14 cellular contexts compared by ENCODE assay signal in the genomic region with DNA sequence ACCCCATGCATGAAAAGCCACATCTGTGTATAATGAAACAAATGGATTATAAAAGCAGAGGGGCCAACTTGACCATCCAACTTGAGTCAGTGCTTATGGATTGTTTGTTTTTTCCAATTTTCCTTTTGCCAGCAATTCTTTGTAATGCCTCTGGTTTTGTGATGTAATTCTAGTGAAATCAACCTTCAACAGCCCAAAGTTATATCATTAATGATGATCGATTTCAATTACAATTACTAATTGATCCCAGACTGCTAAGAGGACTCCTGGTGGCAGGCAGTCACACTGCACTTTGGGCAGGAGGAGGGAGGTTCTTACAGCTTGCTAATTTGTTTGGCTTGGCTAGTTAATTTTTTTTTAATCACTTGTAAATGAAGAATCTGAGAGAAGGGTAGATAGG.
DNase-seq lines count a peak whose midpoint lies in the region; ATAC-seq and TF ChIP-seq lines count a peak whose summit lies in the region.
"Had no signal": no experiment of that assay in that cellular context is flagged by ENCODE, and none has a peak within 500 bp of the region (broad histone marks: within the 10 kb centered on the region; RNA-seq: fewer than 3 reads in every experiment).

No MANE protein-coding gene starts in this region.

- H3K9me3 ChIP-seq in H9 (ENCODE audit: control insufficient read depth, low read depth, low read length) (no peaks in the 10 kb centered on the region), WERI-Rb-1 (ENCODE audit: severe bottlenecking) (peaks cover 5% of the 10 kb centered on the region), T-helper 17 cell (ENCODE audit: control insufficient read depth, low read length, poor library complexity, severe bottlenecking) (no peaks in the 10 kb centered on the region)
- H3K9me3 ChIP-seq: SJSA1 had no signal

- no peak overlapping the region for H3K9ac ChIP-seq in H9 (ENCODE audit: extremely low read depth, insufficient read length, low read length)

- H3K4me1 Mint-ChIP-seq in H9 (peaks cover 22 to 25% of the 10 kb centered on the region in 2 experiments), T-helper 17 cell (no peaks in the 10 kb centered on the region)
- H3K4me1 Mint-ChIP-seq: activated T-helper 17 cell treated with anti-CD3 and anti-CD28 coated beads, Interleukin-2, amount 50 U/mL, for 72 hours; stimulated activated naive B cell treated with anti-CD40 and anti-IgM and Interleukin-4, amounts not matched to agents 10 μg/mL and 1 μg/mL and 100 μg/mL, for 72 hours had no signal

- no peak overlapping the region for H3T11ph ChIP-seq in H9 (ENCODE audit: low read length)

- H3K4me1 ChIP-seq in H9 (ENCODE audit: insufficient read depth, low read length) (peaks cover 5% of the 10 kb centered on the region; the same call in 1 of the 2 replicates), foreskin keratinocyte (peaks cover 3% of the 10 kb centered on the region)
- H3K4me1 ChIP-seq: SJSA1 had no signal

- no peak overlapping the region for H2BK5ac ChIP-seq in H9 (ENCODE audit: insufficient read length, low read length)

- peaks cover 0 to 1% of the 10 kb centered on the region in 2 experiments; a peak in 1 of 5 replicates for H3K9me3 Mint-ChIP-seq in H9
- peaks cover 23% of the 10 kb centered on the region in 2 donors for H3K9me3 Mint-ChIP-seq in activated naive CD4-positive, alpha-beta T cell treated with anti-CD3 and anti-CD28 coated beads, Interleukin-2, amount 50 U/mL, for 72 hours

- TF ChIP-seq CTCF in AG10803 (conservative IDR thresholded peaks at IDR 0.05; ENCODE audit: low read length) = peak; percentile 60
- TF ChIP-seq CTCF in H9 (conservative IDR thresholded peaks at IDR 0.05) = peak; percentile 74
- peak; percentile 54 for TF ChIP-seq CTCF in WERI-Rb-1 (IDR thresholded peaks at IDR 0.05; ENCODE audit: low read depth, low read length)
- TF ChIP-seq CTCF in foreskin keratinocyte (conservative IDR thresholded peaks at IDR 0.05) = peak; percentile 38

- no peak overlapping the region for H3K4me3 Mint-ChIP-seq in H9
- no peak overlapping the region for H3K4me3 Mint-ChIP-seq in T-helper 17 cell
- H3K4me3 Mint-ChIP-seq: activated T-helper 17 cell treated with anti-CD3 and anti-CD28 coated beads, Interleukin-2, amount 50 U/mL, for 72 hours; stimulated activated naive B cell treated with anti-CD40 and anti-IgM and Interleukin-4, amounts not matched to agents 10 μg/mL and 1 μg/mL and 100 μg/mL, for 72 hours had no signal

- no peak overlapping the region for H4K5ac ChIP-seq in H9 (ENCODE audit: insufficient read length, low read depth, low read length)

- H3K27ac Mint-ChIP-seq in H9 = no peak overlapping the region
- H3K27ac Mint-ChIP-seq in T-helper 17 cell = no peak overlapping the region
- no peak overlapping the region for H3K27ac Mint-ChIP-seq in activated naive CD4-positive, alpha-beta T cell treated with anti-CD3 and anti-CD28 coated beads, Interleukin-2, amount 50 U/mL, for 72 hours
- H3K27ac Mint-ChIP-seq: activated T-helper 17 cell treated with anti-CD3 and anti-CD28 coated beads, Interleukin-2, amount 50 U/mL, for 72 hours; stimulated activated naive B cell treated with anti-CD40 and anti-IgM and Interleukin-4, amounts not matched to agents 10 μg/mL and 1 μg/mL and 100 μg/mL, for 72 hours had no signal

- no peak overlapping the region for H2BK20ac ChIP-seq in H9 (ENCODE audit: low read depth, low read length, poor library complexity, severe bottlenecking)

- H3K27ac ChIP-seq in H9 (ENCODE audit: insufficient read length, low read depth, low read length) = no peak overlapping the region
- no peak overlapping the region for H3K27ac ChIP-seq in WERI-Rb-1
- no peak overlapping the region for H3K27ac ChIP-seq in foreskin keratinocyte
- H3K27ac ChIP-seq: SJSA1 had no signal

- no peaks in the 10 kb centered on the region for H4K20me1 ChIP-seq in H9 (ENCODE audit: control insufficient read depth, insufficient read depth, insufficient read length)

- H3K4ac ChIP-seq in H9 (ENCODE audit: low read depth, low read length) = no peak overlapping the region

- DNase-seq in AG10803 (ENCODE audit: low read depth) (peak; percentile 66), H9 (no peak), WERI-Rb-1 (no peak), foreskin keratinocyte (no peak), T-helper 17 cell (no peak), NCI-H2196 treated with DMSO at 0.1 percent for 48 hours (lab: John Stamatoyannopoulos, UW; ENCODE audit: unreplicated experiment) (no peak)
- no peak for DNase-seq in activated naive CD4-positive, alpha-beta T cell treated with anti-CD3 and anti-CD28 coated beads, Interleukin-2, amount 50 U/mL, for 72 hours (ENCODE audit: low spot score in 2 of 2)
- DNase-seq: NCI-H510A; nucleus accumbens; stimulated activated CD4-positive, alpha-beta T cell treated with anti-CD3 and anti-CD28 coated beads, Interleukin-1b, Interleukin-23, amount 100 ng/mL, for 48 hours; stimulated activated naive B cell treated with anti-CD40 and anti-IgM and Interleukin-4, amounts not matched to agents 10 μg/mL and 1 μg/mL and 100 μg/mL, for 72 hours had no signal

- ATAC-seq in foreskin keratinocyte (no peak), T-helper 17 cell (no peak), HG03025 (IDR thresholded peaks at IDR 0.05; ENCODE audit: low FRiP score, unreplicated experiment) (no peak)
- no peak for ATAC-seq in activated naive CD4-positive, alpha-beta T cell treated with anti-CD3 and anti-CD28 coated beads, Interleukin-2, amount 50 U/mL, for 72 hours
- ATAC-seq: activated T-helper 17 cell treated with anti-CD3 and anti-CD28 coated beads, Interleukin-2, amount 50 U/mL, for 72 hours; stimulated activated naive B cell treated with anti-CD40 and anti-IgM and Interleukin-4, amounts not matched to agents 10 μg/mL and 1 μg/mL and 100 μg/mL, for 72 hours had no signal

- no peak overlapping the region for H3K23ac ChIP-seq in H9 (ENCODE audit: insufficient read length, low read depth, low read length)

- H4K8ac ChIP-seq in H9 (replicated peaks; ENCODE audit: insufficient read length, low read depth, low read length) = no peak overlapping the region

- H3K36me3 Mint-ChIP-seq in H9 (ENCODE audit: insufficient read depth in 1 of 3, low read depth in 3 of 3) (peaks cover 0 to 3% (median 0%) of the 10 kb centered on the region in 3 experiments; a peak in 2 of 7 replicates), T-helper 17 cell (ENCODE audit: low read depth) (no peaks in the 10 kb centered on the region)
- peaks cover 5 to 18% of the 10 kb centered on the region in 2 donors for H3K36me3 Mint-ChIP-seq in activated naive CD4-positive, alpha-beta T cell treated with anti-CD3 and anti-CD28 coated beads, Interleukin-2, amount 50 U/mL, for 72 hours
- H3K36me3 Mint-ChIP-seq: stimulated activated naive B cell treated with anti-CD40 and anti-IgM and Interleukin-4, amounts not matched to agents 10 μg/mL and 1 μg/mL and 100 μg/mL, for 72 hours had no signal

- H3K4me3 ChIP-seq in AG10803 (ENCODE audit: low read length) (no peak overlapping the region), WERI-Rb-1 (ENCODE audit: low read depth, low read length) (no peak overlapping the region)
- H3K4me3 ChIP-seq: SJSA1 had no signal

- no peaks in the 10 kb centered on the region for H3K79me1 ChIP-seq in H9 (ENCODE audit: insufficient read depth, low read depth, low read length, poor library complexity, severe bottlenecking)

- H3K56ac ChIP-seq in H9 (ENCODE audit: insufficient read length, low read depth, low read length) = no peak overlapping the region

- H3K18ac ChIP-seq in H9 (ENCODE audit: insufficient read length, low read depth, low read length) = no peak overlapping the region

- no peak overlapping the region for H2AK5ac ChIP-seq in H9 (ENCODE audit: insufficient read length, low read length)

- H3K27me3 ChIP-seq in H9 (ENCODE audit: insufficient read depth, low read length) = no peaks in the 10 kb centered on the region
- H3K27me3 ChIP-seq in WERI-Rb-1 (ENCODE audit: insufficient read depth, low read depth, severe bottlenecking) = no peaks in the 10 kb centered on the region
- H3K27me3 ChIP-seq in foreskin keratinocyte = no peaks in the 10 kb centered on the region
- H3K27me3 ChIP-seq: SJSA1 had no signal

- H3K14ac ChIP-seq in H9 (ENCODE audit: insufficient read depth, low read length) = no peak overlapping the region

- no peaks in the 10 kb centered on the region for H3K36me3 ChIP-seq in WERI-Rb-1
- H3K36me3 ChIP-seq: SJSA1 had no signal

- no peak overlapping the region for H2BK120ac ChIP-seq in H9 (ENCODE audit: low read depth, low read length, poor library complexity, severe bottlenecking)

- H3K4me2 ChIP-seq in H9 (ENCODE audit: insufficient read depth, insufficient read length, low read length) = no peak overlapping the region

- H2BK15ac ChIP-seq in H9 (ENCODE audit: low read depth, low read length) = no peak overlapping the region

- no CpG with 5 or more reads among the region's 1 CpG for WGBS in H9 (ENCODE audit: extremely low coverage, insufficient read length, low lambda C conversion rate)

- H3K79me2 ChIP-seq in H9 (ENCODE audit: insufficient read depth, low read length) = no peaks in the 10 kb centered on the region

- H3K27me3 Mint-ChIP-seq in H9 (ENCODE audit: low read depth) (no peaks in the 10 kb centered on the region; the same call in 1 of the 2 replicates), T-helper 17 cell (no peaks in the 10 kb centered on the region)
- H3K27me3 Mint-ChIP-seq: activated T-helper 17 cell treated with anti-CD3 and anti-CD28 coated beads, Interleukin-2, amount 50 U/mL, for 72 hours; stimulated activated naive B cell treated with anti-CD40 and anti-IgM and Interleukin-4, amounts not matched to agents 10 μg/mL and 1 μg/mL and 100 μg/mL, for 72 hours had no signal

- H3K23me2 ChIP-seq in H9 (ENCODE audit: insufficient read length, low read depth, low read length, poor library complexity, severe bottlenecking) = no peaks in the 10 kb centered on the region

- H2AFZ ChIP-seq in H9 (ENCODE audit: low read length) = no peak overlapping the region

- H2BK12ac ChIP-seq in H9 (ENCODE audit: insufficient read length, low read depth, low read length) = no peak overlapping the region

- no peak overlapping the region for H4K91ac ChIP-seq in H9 (ENCODE audit: insufficient read length, low read depth, low read length)
